25 cellular contexts compared by ENCODE assay signal in the genomic region with DNA sequence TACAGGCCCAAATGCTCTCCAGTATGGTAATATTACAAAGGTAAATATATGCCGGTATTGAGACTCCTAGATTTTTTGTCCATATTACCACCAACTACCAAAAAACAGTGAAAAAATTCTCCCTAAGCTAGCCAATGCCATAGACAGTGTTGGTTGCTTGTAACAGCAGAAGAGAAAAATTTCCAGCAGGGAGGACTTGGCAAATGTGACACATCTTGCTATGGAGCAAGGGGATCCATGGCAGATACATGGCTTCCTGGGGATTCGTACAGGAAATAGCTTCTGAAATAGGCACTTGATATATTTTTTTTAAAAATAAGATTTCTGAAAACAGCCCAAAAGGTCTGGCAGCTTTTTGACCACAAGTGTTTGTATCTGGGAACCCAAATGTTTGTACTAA.
"Had no signal": no experiment of that assay in that cellular context is flagged by ENCODE, and none has a peak within 500 bp of the region (broad histone marks: within the 10 kb centered on the region; RNA-seq: fewer than 3 reads in every experiment).

No MANE protein-coding gene starts in this region.

- ATAC-seq: stimulated activated effector memory CD8-positive, alpha-beta T cell treated with anti-CD3 and anti-CD28 coated beads, Interleukin-12 subunit alpha, Interleukin-12 subunit beta, amount 100 ng/mL, for 72 hours; stimulated activated memory B cell treated with anti-CD40 and anti-IgM and Interleukin-4, amounts not matched to agents 10 μg/mL and 1 μg/mL and 100 μg/mL, for 72 hours; stimulated activated naive B cell treated with anti-CD40 and anti-IgM and Interleukin-4, amounts not matched to agents 10 μg/mL and 1 μg/mL and 100 μg/mL, for 72 hours; stimulated activated naive CD8-positive, alpha-beta T cell treated with anti-CD3 and anti-CD28 coated beads, Interleukin-15, amount 100 ng/mL, for 72 hours; stimulated activated naive CD8-positive, alpha-beta T cell treated with anti-CD3 and anti-CD28 coated beads, Interleukin-15, Interleukin-2, amounts not matched to agents 100 U/mL and 50 U/mL, for 24 hours; upper lobe of right lung had no signal

- H3K27ac ChIP-seq: stomach, suprapubic skin, testis, thoracic aorta, thyroid gland, tibial artery, tibial nerve, transverse colon, upper lobe of left lung, upper lobe of right lung, uterus, vagina had no signal

- H3K4me3 ChIP-seq: stomach, suprapubic skin, testis, thoracic aorta, thyroid gland, tibial artery, tibial nerve, transverse colon, upper lobe of left lung, upper lobe of right lung, uterus, vagina had no signal

- DNase-seq: stimulated activated CD4-positive, alpha-beta T cell treated with anti-CD3 and anti-CD28 coated beads, Interleukin-2, amount 100 ng/mL, for 48 hours; stimulated activated CD4-positive, alpha-beta T cell treated with anti-CD3 and anti-CD28 coated beads, Interleukin-4, amount 100 ng/mL, for 1 hour; stimulated activated CD4-positive, alpha-beta T cell treated with anti-CD3 and anti-CD28 coated beads, Interleukin-4, amount 100 ng/mL, for 24 hours; stimulated activated CD4-positive, alpha-beta T cell treated with anti-CD3 and anti-CD28 coated beads, Interleukin-4, amount 100 ng/mL, for 4 hours; stimulated activated CD8-positive, alpha-beta memory T cell treated with anti-CD3 and anti-CD28 coated beads, Interleukin-4, amount 100 ng/mL, for 48 hours; stimulated activated naive B cell treated with anti-CD40 and anti-IgM and Interleukin-4, amounts not matched to agents 10 μg/mL and 1 μg/mL and 100 μg/mL, for 72 hours; stimulated activated naive CD4-positive, alpha-beta T cell; stimulated activated naive CD4-positive, alpha-beta T cell treated with Interleukin-2 at 50 U/mL for 16 hours; stimulated activated naive CD8-positive, alpha-beta T cell treated with anti-CD3 and anti-CD28 coated beads, Interleukin-15, amount 100 ng/mL, for 72 hours; stimulated activated naive CD8-positive, alpha-beta T cell treated with anti-CD3 and anti-CD28 coated beads, Interleukin-15, Interleukin-2, amounts not matched to agents 100 U/mL and 50 U/mL, for 24 hours; stomach; testis; thyroid gland; tibial artery; transverse colon; trophoblast cell; upper lobe of left lung; upper lobe of right lung; uterus had no signal

- H3K27me3 ChIP-seq: stomach, suprapubic skin, testis, thyroid gland, tibial artery, tibial nerve, transverse colon, upper lobe of left lung, upper lobe of right lung, uterus, vagina had no signal

- H3K4me1 ChIP-seq: stomach, suprapubic skin, testis, thyroid gland, tibial artery, tibial nerve, transverse colon, upper lobe of left lung, upper lobe of right lung, uterus, vagina had no signal

- H3K36me3 ChIP-seq: stomach, suprapubic skin, thoracic aorta, thyroid gland, tibial artery, tibial nerve, transverse colon, upper lobe of left lung, upper lobe of right lung, uterus, vagina had no signal

- H3K9me3 ChIP-seq: stomach, suprapubic skin, testis, thoracic aorta, thyroid gland, tibial artery, tibial nerve, transverse colon, upper lobe of left lung, upper lobe of right lung, uterus, vagina had no signal
